Comparison of ENCODE assay signal across 2 cellular contexts in the genomic region with DNA sequence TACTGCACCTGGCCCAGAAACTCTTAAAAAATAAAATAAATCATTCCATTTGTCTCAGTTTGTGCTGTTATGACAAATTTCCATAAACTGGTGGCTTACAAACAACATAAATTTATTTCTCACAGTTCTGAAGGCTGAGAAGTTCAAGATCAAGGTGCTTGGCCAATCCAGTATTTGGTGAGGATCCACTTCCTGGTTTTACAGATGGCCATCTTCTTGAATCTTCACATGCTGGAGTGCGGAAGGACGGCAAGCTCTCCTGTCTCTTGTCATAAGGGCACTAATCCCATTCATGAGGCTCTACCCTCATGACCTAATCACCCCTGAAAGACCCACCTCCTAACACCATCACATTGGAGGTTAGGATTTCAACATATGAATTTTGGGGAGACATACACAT.
A peak's percentile ranks its signal among the peaks of the same experiment; 100 is the strongest.
TF ChIP-seq lines count a peak whose summit lies in the region.

No MANE protein-coding gene starts in this region.

TF ChIP-seq in HepG2, 621 proteins besides CTCF, POLR2A, EP300 and RAD21:
- TF ChIP-seq MEIS1 (CRISPR knock-in tag; IDR thresholded peaks at IDR 0.05; ENCODE audit: borderline replicate concordance) (no peak), ZNF383 (CRISPR knock-in tag; IDR thresholded peaks at IDR 0.05; ENCODE audit: borderline replicate concordance) (no peak), PRDM15 (CRISPR knock-in tag; IDR thresholded peaks at IDR 0.05) (peak; percentile 96)

TF ChIP-seq in K562, 482 proteins besides CTCF, POLR2A, EP300 and RAD21:
- TF ChIP-seq TCF3 (CRISPR knock-in tag; IDR thresholded peaks at IDR 0.05): no peak
- no peak for TF ChIP-seq ZEB2 (IDR thresholded peaks at IDR 0.05)
- no peak for TF ChIP-seq ZNF764 (CRISPR knock-in tag; IDR thresholded peaks at IDR 0.05; ENCODE audit: low read depth)
- no peak for TF ChIP-seq FOXA3 (CRISPR knock-in tag; conservative IDR thresholded peaks at IDR 0.05 in 1 of 2, IDR thresholded peaks at IDR 0.05 in 1 of 2)
- no peak for TF ChIP-seq ZNF165 (CRISPR knock-in tag; IDR thresholded peaks at IDR 0.05; ENCODE audit: borderline replicate concordance)
- no peak for TF ChIP-seq KDM2B (CRISPR knock-in tag; IDR thresholded peaks at IDR 0.05)
- no peak for TF ChIP-seq SRF (CRISPR knock-in tag; IDR thresholded peaks at IDR 0.05)
- TF ChIP-seq ZNF668 (CRISPR knock-in tag; IDR thresholded peaks at IDR 0.05): no peak
- TF ChIP-seq RNF2 (IDR thresholded peaks at IDR 0.05): no peak
- TF ChIP-seq GTF2F1 (IDR thresholded peaks at IDR 0.05; ENCODE audit: low read depth, low read length): no peak
- TF ChIP-seq, protein P1, sequence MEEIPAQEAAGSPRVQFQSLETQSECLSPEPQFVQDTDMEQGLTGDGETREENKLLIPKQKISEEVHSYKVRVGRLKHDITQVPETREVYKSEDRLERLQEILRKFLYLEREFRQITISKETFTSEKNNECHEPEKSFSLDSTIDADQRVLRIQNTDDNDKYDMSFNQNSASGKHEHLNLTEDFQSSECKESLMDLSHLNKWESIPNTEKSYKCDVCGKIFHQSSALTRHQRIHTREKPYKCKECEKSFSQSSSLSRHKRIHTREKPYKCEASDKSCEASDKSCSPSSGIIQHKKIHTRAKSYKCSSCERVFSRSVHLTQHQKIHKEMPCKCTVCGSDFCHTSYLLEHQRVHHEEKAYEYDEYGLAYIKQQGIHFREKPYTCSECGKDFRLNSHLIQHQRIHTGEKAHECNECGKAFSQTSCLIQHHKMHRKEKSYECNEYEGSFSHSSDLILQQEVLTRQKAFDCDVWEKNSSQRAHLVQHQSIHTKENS (CRISPR knock-in tag; IDR thresholded peaks at IDR 0.05): no peak
- no peak for TF ChIP-seq TFAM (CRISPR knock-in tag; conservative IDR thresholded peaks at IDR 0.05)
- TF ChIP-seq ID3 (CRISPR knock-in tag; IDR thresholded peaks at IDR 0.05): no peak
- no peak for TF ChIP-seq ID3 (tag; IDR thresholded peaks at IDR 0.05)
- no peak for TF ChIP-seq NFATC3 (IDR thresholded peaks at IDR 0.05)
